Comparison of ENCODE assay signal across 14 cellular contexts in genomic region chr4:993111-994029, GRCh38. TPM values are rescaled to one million over a fixed set of nuclear protein-coding genes. Genes with fewer than 3 reads are reported as not detected.
DNase-seq lines count a peak whose midpoint lies in the region; ATAC-seq, FAIRE-seq and TF ChIP-seq lines count a peak whose summit lies in the region.
"Had no signal": no experiment of that assay in that cellular context is flagged by ENCODE, and none has a peak within 500 bp of the region (broad histone marks: within the 10 kb centered on the region; RNA-seq: fewer than 3 reads in every experiment).

SLC26A1 (minus strand) TSS chr4:993404; CDS start chr4:991703, 1,701 bp downstream.

- peak within 1 kb of the TSS; percentile 39 for H3K27ac Mint-ChIP-seq in Calu3 (ENCODE audit: unreplicated experiment)
- H3K27ac Mint-ChIP-seq in stimulated activated effector memory CD8-positive, alpha-beta T cell treated with anti-CD3 and anti-CD28 coated beads, Interleukin-12 subunit alpha, Interleukin-12 subunit beta, amount 100 ng/mL, for 72 hours: no peak within 1 kb of the TSS
- H3K27ac Mint-ChIP-seq: T-helper 2 cell treated with Interferon-gamma antibody and Interleukin-4, amounts not matched to agents 5 μg/mL and 100 μg/mL, for 36 hours had no signal

- ATAC-seq in HG03196 (IDR thresholded peaks at IDR 0.05; ENCODE audit: unreplicated experiment) (no peak), HG03139 (IDR thresholded peaks at IDR 0.05; ENCODE audit: unreplicated experiment) (no peak)
- ATAC-seq in stimulated activated effector memory CD8-positive, alpha-beta T cell treated with anti-CD3 and anti-CD28 coated beads, Interleukin-12 subunit alpha, Interleukin-12 subunit beta, amount 100 ng/mL, for 72 hours: no peak

- H3K27ac ChIP-seq in OCI-LY3 (ENCODE audit: low read length) (peak within 1 kb of the TSS; percentile 35), kidney (ENCODE audit: low read depth in 2 of 2, low read length in 2 of 2) (peak within 1 kb of the TSS; percentile 93 to 97), rectal smooth muscle tissue (ENCODE audit: low read depth, low read length) (no peak within 1 kb of the TSS)
- H3K27ac ChIP-seq: heart right ventricle had no signal

- DNase-seq in Calu3 (no peak), kidney (peak; percentile 87), NCI-H1105 treated with DMSO at 0.1 percent for 48 hours (lab: John Stamatoyannopoulos, UW) (no peak)
- DNase-seq in stimulated activated effector memory CD8-positive, alpha-beta T cell treated with anti-CD3 and anti-CD28 coated beads, Interleukin-12 subunit alpha, Interleukin-12 subunit beta, amount 100 ng/mL, for 72 hours (ENCODE audit: low spot score in 2 of 2): no peak
- DNase-seq: heart right ventricle, midbrain had no signal

- BruUV-seq in Calu3 (replicated peaks; lab: Mats Ljungman, UMichigan): no TSS peak

- peaks cover 6% of the 10 kb centered on the region for H3K27me3 Mint-ChIP-seq in Calu3 (ENCODE audit: unreplicated experiment)

- no peaks in the 10 kb centered on the region for H3K9me3 Mint-ChIP-seq in Calu3 (ENCODE audit: low read depth, unreplicated experiment)
- no peaks in the 10 kb centered on the region for H3K9me3 Mint-ChIP-seq in stimulated activated effector memory CD8-positive, alpha-beta T cell treated with anti-CD3 and anti-CD28 coated beads, Interleukin-12 subunit alpha, Interleukin-12 subunit beta, amount 100 ng/mL, for 72 hours
- H3K9me3 Mint-ChIP-seq: T-helper 2 cell treated with Interferon-gamma antibody and Interleukin-4, amounts not matched to agents 5 μg/mL and 100 μg/mL, for 36 hours had no signal

- no peaks in the 10 kb centered on the region for H4K20me1 ChIP-seq in OCI-LY3 (ENCODE audit: insufficient read depth, low read length)

- H3K4me3 ChIP-seq in OCI-LY3 (ENCODE audit: low read length) (peak within 1 kb of the TSS; percentile 73), kidney (ENCODE audit: low read length in 2 of 2) (peak within 1 kb of the TSS; percentile 60 to 69), rectal smooth muscle tissue (ENCODE audit: low read length) (peak within 1 kb of the TSS; percentile 37)
- H3K4me3 ChIP-seq: heart right ventricle had no signal

- H3K79me2 ChIP-seq in OCI-LY3 (ENCODE audit: low read length): no peaks in the 10 kb centered on the region

- H3K4me2 ChIP-seq in OCI-LY3 (ENCODE audit: low read length): peak within 1 kb of the TSS; percentile 98

- TF ChIP-seq CTCF in Calu3 (IDR thresholded peaks at IDR 0.05; ENCODE audit: unreplicated experiment): no peak
- TF ChIP-seq CTCF in OCI-LY3 (IDR thresholded peaks at IDR 0.05; ENCODE audit: low read depth, low read length): no peak
- TF ChIP-seq CTCF in kidney (IDR thresholded peaks at IDR 0.05; ENCODE audit: borderline replicate concordance, extremely low read depth, insufficient read depth): no peak

- H3K36me3 Mint-ChIP-seq in Calu3 (ENCODE audit: insufficient read depth, unreplicated experiment): peaks cover 13% of the 10 kb centered on the region
- no peaks in the 10 kb centered on the region for H3K36me3 Mint-ChIP-seq in stimulated activated effector memory CD8-positive, alpha-beta T cell treated with anti-CD3 and anti-CD28 coated beads, Interleukin-12 subunit alpha, Interleukin-12 subunit beta, amount 100 ng/mL, for 72 hours

- H3K9ac ChIP-seq in OCI-LY3 (ENCODE audit: low read length) (peak within 1 kb of the TSS; percentile 72), kidney (ENCODE audit: low read length in 2 of 2) (peak within 1 kb of the TSS; percentile 64 to 87), rectal smooth muscle tissue (ENCODE audit: low read length) (no peak within 1 kb of the TSS)

- H3K9me3 ChIP-seq in OCI-LY3 (ENCODE audit: insufficient read depth, low read length): no peaks in the 10 kb centered on the region
- H3K9me3 ChIP-seq in kidney (ENCODE audit: control insufficient read depth in 1 of 2, low read length in 2 of 2): no peaks in the 10 kb centered on the region
- H3K9me3 ChIP-seq: heart right ventricle had no signal

- peak within 1 kb of the TSS; percentile 34 for H3K4me3 Mint-ChIP-seq in Calu3 (ENCODE audit: low read depth, unreplicated experiment)
- no peak within 1 kb of the TSS for H3K4me3 Mint-ChIP-seq in stimulated activated effector memory CD8-positive, alpha-beta T cell treated with anti-CD3 and anti-CD28 coated beads, Interleukin-12 subunit alpha, Interleukin-12 subunit beta, amount 100 ng/mL, for 72 hours
- H3K4me3 Mint-ChIP-seq: T-helper 2 cell treated with Interferon-gamma antibody and Interleukin-4, amounts not matched to agents 5 μg/mL and 100 μg/mL, for 36 hours had no signal

- peak within 1 kb of the TSS; percentile 91 for H2AFZ ChIP-seq in OCI-LY3 (ENCODE audit: low read depth, low read length)

- H3K4me1 Mint-ChIP-seq in Calu3 (ENCODE audit: low read depth, unreplicated experiment): no peaks in the 10 kb centered on the region
- peaks cover 5% of the 10 kb centered on the region for H3K4me1 Mint-ChIP-seq in stimulated activated effector memory CD8-positive, alpha-beta T cell treated with anti-CD3 and anti-CD28 coated beads, Interleukin-12 subunit alpha, Interleukin-12 subunit beta, amount 100 ng/mL, for 72 hours

- CTCF ChIA-PET in Calu3 (lab: Charles Lee): no interaction called here

- peaks cover 15% of the 10 kb centered on the region for H3K27me3 ChIP-seq in OCI-LY3 (ENCODE audit: low read depth, low read length)
- H3K27me3 ChIP-seq in rectal smooth muscle tissue (ENCODE audit: control insufficient read depth, insufficient read depth, low read length): peaks cover 17% of the 10 kb centered on the region

- FAIRE-seq in kidney (lab: Jason Lieb, UNC): no peak
- FAIRE-seq: GM19239 had no signal

- intact Hi-C loops in Calu3 (cut with micrococcal nuclease; ENCODE audit: unreplicated experiment) (no loop called here), kidney (cut with DNase I) (no loop called here)

- peaks cover 13% of the 10 kb centered on the region for H3K4me1 ChIP-seq in OCI-LY3 (ENCODE audit: low read length)
- peaks cover 9 to 27% of the 10 kb centered on the region in 2 donors for H3K4me1 ChIP-seq in kidney (ENCODE audit: control insufficient read depth in 1 of 2, insufficient read depth in 1 of 2, low read depth in 1 of 2, low read length in 2 of 2)
- H3K4me1 ChIP-seq in rectal smooth muscle tissue (ENCODE audit: control insufficient read depth, insufficient read depth, low read length): no peaks in the 10 kb centered on the region

- H3K36me3 ChIP-seq in OCI-LY3 (replicated peaks; ENCODE audit: low read depth, low read length) (no peaks in the 10 kb centered on the region), kidney (ENCODE audit: control insufficient read depth in 1 of 2, insufficient read depth in 2 of 2, low read length in 2 of 2) (peaks cover 4% of the 10 kb centered on the region in 2 donors), rectal smooth muscle tissue (ENCODE audit: control insufficient read depth, insufficient read depth, low read length) (peaks cover 5% of the 10 kb centered on the region)

RNA-seq across cellular contexts. Expression of gene SLC26A1, which starts in this region (rescaled TPM):
- 0.49 and 0.68 TPM in 2 replicates for total RNA-seq in Calu3 (2022)
- total RNA-seq in kidney: 2.9 TPM
- 10.2 TPM for polyA plus RNA-seq in kidney (ENCODE audit: insufficient read depth, low read depth, low replicate concordance)
- total RNA-seq: dermis blood vessel endothelial cell, H4 had no signal
